In genomic region chrX:64188901-64189300, GRCh38 we compare ENCODE assay signal across 30 cellular contexts. TPM values are rescaled to one million over a fixed set of nuclear protein-coding genes. Genes with fewer than 3 reads are reported as not detected.
"Had no signal": no experiment of that assay in that cellular context is flagged by ENCODE, and none has a peak within 500 bp of the region (broad histone marks: within the 10 kb centered on the region; RNA-seq: fewer than 3 reads in every experiment).

No MANE protein-coding gene starts in this region.

- DNase-seq: activated CD4-positive, alpha-beta memory T cell treated with anti-CD3 and anti-CD28 coated beads for 36 hours; activated CD4-positive, alpha-beta T cell treated with anti-CD3 and anti-CD28 coated beads for 36 hours; activated CD4-positive, alpha-beta T cell treated with anti-CD3 and anti-CD28 coated beads, Interleukin-2, amount 10 ng/mL, durations not matched to agents 24 days and 14 days; activated CD4-positive, CD25-positive, alpha-beta regulatory T cell; activated CD4-positive, CD25-positive, alpha-beta regulatory T cell treated with anti-CD3 and anti-CD28 coated beads, Interleukin-2, amount 50 U/mL, for 72 hours; activated CD8-positive, alpha-beta memory T cell treated with anti-CD3 and anti-CD28 coated beads, Interleukin-2, amount 10 ng/mL, durations not matched to agents 7 days and 5 days; activated CD8-positive, alpha-beta memory T cell treated with anti-CD3 and anti-CD28 coated beads, Interleukin-2, amount 50 U/mL, for 4 hours; activated CD8-positive, alpha-beta T cell treated with anti-CD3 and anti-CD28 coated beads, Interleukin-2, amount 10 ng/mL, durations not matched to agents 7 days and 5 days; activated gamma-delta T cell; activated naive CD4-positive, alpha-beta T cell; activated naive CD4-positive, alpha-beta T cell treated with anti-CD3 and anti-CD28 coated beads, Interleukin-2, amount 10 ng/mL, durations not matched to agents 7 days and 5 days; activated naive CD8-positive, alpha-beta T cell treated with anti-CD3 and anti-CD28 coated beads, Interleukin-2, amount 10 ng/mL, durations not matched to agents 7 days and 5 days; activated T-cell treated with anti-CD3 and anti-CD28 coated beads, Interleukin-2, amount 50 U/mL, for 1 hour; activated T-cell treated with anti-CD3 and anti-CD28 coated beads, Interleukin-2, amount 50 U/mL, for 72 hours; brain microvascular endothelial cell; cortex of kidney; dermis blood vessel endothelial cell; effector CD4-positive, alpha-beta T cell; effector memory CD8-positive, alpha-beta T cell; erythroblast; foreskin keratinocyte; gastrocnemius medialis; glutamatergic neuron; heart left ventricle; T-helper 2 cell had no signal

- H3K9me3 Mint-ChIP-seq: activated CD4-positive, alpha-beta memory T cell treated with anti-CD3 and anti-CD28 coated beads for 36 hours; activated CD4-positive, alpha-beta T cell treated with anti-CD3 and anti-CD28 coated beads, Interleukin-2, amount 10 ng/mL, durations not matched to agents 24 days and 14 days; activated naive CD4-positive, alpha-beta T cell treated with anti-CD3 and anti-CD28 coated beads, Interleukin-2, amount 10 ng/mL, durations not matched to agents 7 days and 5 days; activated naive CD4-positive, alpha-beta T cell treated with anti-CD3 and anti-CD28 coated beads, Interleukin-2, amount 50 U/mL, for 72 hours; activated naive CD8-positive, alpha-beta T cell treated with anti-CD3 and anti-CD28 coated beads, Interleukin-2, amount 10 ng/mL, durations not matched to agents 7 days and 5 days; activated T-cell treated with anti-CD3 and anti-CD28 coated beads, Interleukin-2, amount 50 U/mL, for 72 hours; central memory CD8-positive, alpha-beta T cell; effector memory CD8-positive, alpha-beta T cell had no signal

- H3K27ac ChIP-seq: ascending aorta, brain microvascular endothelial cell, esophagus muscularis mucosa, foreskin keratinocyte, gastrocnemius medialis, heart left ventricle had no signal

- H3K4me3 ChIP-seq: ascending aorta, esophagus muscularis mucosa, gastrocnemius medialis, heart left ventricle had no signal

- H3K4me3 Mint-ChIP-seq: activated CD4-positive, alpha-beta memory T cell treated with anti-CD3 and anti-CD28 coated beads for 36 hours; activated CD4-positive, alpha-beta T cell treated with anti-CD3 and anti-CD28 coated beads for 36 hours; activated CD4-positive, alpha-beta T cell treated with anti-CD3 and anti-CD28 coated beads, Interleukin-2, amount 10 ng/mL, durations not matched to agents 24 days and 14 days; activated CD8-positive, alpha-beta memory T cell treated with anti-CD3 and anti-CD28 coated beads, Interleukin-2, amount 10 ng/mL, durations not matched to agents 7 days and 5 days; activated CD8-positive, alpha-beta T cell treated with anti-CD3 and anti-CD28 coated beads, Interleukin-2, amount 10 ng/mL, durations not matched to agents 7 days and 5 days; activated naive CD4-positive, alpha-beta T cell treated with anti-CD3 and anti-CD28 coated beads, Interleukin-2, amount 10 ng/mL, durations not matched to agents 7 days and 5 days; activated naive CD8-positive, alpha-beta T cell treated with anti-CD3 and anti-CD28 coated beads, Interleukin-2, amount 10 ng/mL, durations not matched to agents 7 days and 5 days; activated T-cell treated with anti-CD3 and anti-CD28 coated beads, Interleukin-2, amount 50 U/mL, for 72 hours; central memory CD8-positive, alpha-beta T cell; effector memory CD8-positive, alpha-beta T cell had no signal

- FAIRE-seq: bronchial epithelial cell had no signal

- H3K27me3 ChIP-seq: ascending aorta, brain microvascular endothelial cell, esophagus muscularis mucosa, foreskin keratinocyte, gastrocnemius medialis, heart left ventricle had no signal

- H3K27ac Mint-ChIP-seq: activated CD4-positive, alpha-beta memory T cell treated with anti-CD3 and anti-CD28 coated beads for 36 hours; activated CD4-positive, alpha-beta T cell treated with anti-CD3 and anti-CD28 coated beads for 36 hours; activated CD4-positive, alpha-beta T cell treated with anti-CD3 and anti-CD28 coated beads, Interleukin-2, amount 10 ng/mL, durations not matched to agents 24 days and 14 days; activated CD8-positive, alpha-beta memory T cell treated with anti-CD3 and anti-CD28 coated beads, Interleukin-2, amount 10 ng/mL, durations not matched to agents 7 days and 5 days; activated CD8-positive, alpha-beta T cell treated with anti-CD3 and anti-CD28 coated beads, Interleukin-2, amount 10 ng/mL, durations not matched to agents 7 days and 5 days; activated naive CD4-positive, alpha-beta T cell treated with anti-CD3 and anti-CD28 coated beads, Interleukin-2, amount 10 ng/mL, durations not matched to agents 7 days and 5 days; activated naive CD4-positive, alpha-beta T cell treated with anti-CD3 and anti-CD28 coated beads, Interleukin-2, amount 50 U/mL, for 72 hours; activated naive CD8-positive, alpha-beta T cell treated with anti-CD3 and anti-CD28 coated beads, Interleukin-2, amount 10 ng/mL, durations not matched to agents 7 days and 5 days; activated T-cell treated with anti-CD3 and anti-CD28 coated beads, Interleukin-2, amount 50 U/mL, for 72 hours; effector memory CD8-positive, alpha-beta T cell had no signal

- H3K4me1 ChIP-seq: esophagus muscularis mucosa, foreskin keratinocyte, gastrocnemius medialis had no signal

- ATAC-seq: activated CD4-positive, alpha-beta T cell treated with anti-CD3 and anti-CD28 coated beads for 36 hours; activated CD8-positive, alpha-beta memory T cell treated with anti-CD3 and anti-CD28 coated beads, Interleukin-2, amount 10 ng/mL, durations not matched to agents 7 days and 5 days; activated CD8-positive, alpha-beta T cell treated with anti-CD3 and anti-CD28 coated beads, Interleukin-2, amount 10 ng/mL, durations not matched to agents 7 days and 5 days; activated naive CD4-positive, alpha-beta T cell treated with anti-CD3 and anti-CD28 coated beads, Interleukin-2, amount 50 U/mL, for 72 hours; activated T-cell treated with anti-CD3 and anti-CD28 coated beads, Interleukin-2, amount 50 U/mL, for 72 hours; effector memory CD8-positive, alpha-beta T cell; foreskin keratinocyte; gastrocnemius medialis; heart left ventricle had no signal

- H3K4me1 Mint-ChIP-seq: activated CD4-positive, alpha-beta T cell treated with anti-CD3 and anti-CD28 coated beads for 36 hours; activated CD4-positive, alpha-beta T cell treated with anti-CD3 and anti-CD28 coated beads, Interleukin-2, amount 10 ng/mL, durations not matched to agents 24 days and 14 days; activated CD8-positive, alpha-beta memory T cell treated with anti-CD3 and anti-CD28 coated beads, Interleukin-2, amount 10 ng/mL, durations not matched to agents 7 days and 5 days; activated naive CD4-positive, alpha-beta T cell treated with anti-CD3 and anti-CD28 coated beads, Interleukin-2, amount 10 ng/mL, durations not matched to agents 7 days and 5 days; activated naive CD8-positive, alpha-beta T cell treated with anti-CD3 and anti-CD28 coated beads, Interleukin-2, amount 10 ng/mL, durations not matched to agents 7 days and 5 days; central memory CD8-positive, alpha-beta T cell had no signal

- H3K9me3 ChIP-seq: ascending aorta, esophagus muscularis mucosa, gastrocnemius medialis, heart left ventricle had no signal

- H3K36me3 ChIP-seq: brain microvascular endothelial cell had no signal

RNA-seq across cellular contexts. Expression of gene ASB12, which starts 41.5 kb away (rescaled TPM):
- total RNA-seq: activated CD4-positive, alpha-beta memory T cell treated with anti-CD3 and anti-CD28 coated beads for 36 hours; activated CD4-positive, alpha-beta T cell treated with anti-CD3 and anti-CD28 coated beads for 36 hours; activated CD4-positive, alpha-beta T cell treated with anti-CD3 and anti-CD28 coated beads, Interleukin-2, amount 10 ng/mL, durations not matched to agents 24 days and 14 days; activated CD8-positive, alpha-beta T cell treated with anti-CD3 and anti-CD28 coated beads, Interleukin-2, amount 10 ng/mL, durations not matched to agents 7 days and 5 days; activated naive CD4-positive, alpha-beta T cell treated with anti-CD3 and anti-CD28 coated beads, Interleukin-2, amount 50 U/mL, for 72 hours; ascending aorta; bronchial epithelial cell; dermis blood vessel endothelial cell; esophagus muscularis mucosa had no signal
- polyA plus RNA-seq: foreskin keratinocyte had no signal
